ENCODE assay signal across 16 cellular contexts in the genomic region with DNA sequence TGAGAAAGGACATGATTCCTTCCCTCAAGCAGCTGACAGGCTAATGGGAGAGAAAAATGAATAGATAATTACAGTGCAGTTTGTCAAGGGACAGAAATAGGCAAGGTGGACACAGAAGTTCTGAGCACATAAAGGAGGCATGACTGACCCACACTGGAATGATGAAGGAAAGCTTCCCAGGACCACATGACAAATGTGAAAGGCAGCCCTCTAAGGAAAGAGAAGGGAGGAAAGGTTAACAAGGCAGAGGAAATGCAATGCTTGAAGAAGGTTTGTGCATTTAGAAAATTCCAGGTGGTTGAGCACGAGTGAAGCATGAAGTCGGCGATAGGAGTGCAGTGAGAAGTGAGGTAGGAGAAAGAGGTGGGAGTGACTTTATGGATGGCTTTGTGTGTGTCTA. TPM values are rescaled to one million over a fixed set of nuclear protein-coding genes. Genes with fewer than 3 reads are reported as not detected.
"Had no signal": no experiment of that assay in that cellular context is flagged by ENCODE, and none has a peak within 500 bp of the region (broad histone marks: within the 10 kb centered on the region; RNA-seq: fewer than 3 reads in every experiment).

No MANE protein-coding gene starts in this region.

- H3K27ac ChIP-seq: breast epithelium, hepatocyte, right atrium auricular region, stomach, uterus had no signal

- DNase-seq: activated CD4-positive, alpha-beta T cell treated with anti-CD3 and anti-CD28 coated beads, Interleukin-2, amount 50 U/mL, for 1 hour; activated CD8-positive, alpha-beta memory T cell treated with anti-CD3 and anti-CD28 coated beads for 24 hours; activated naive CD8-positive, alpha-beta T cell treated with anti-CD3 and anti-CD28 coated beads for 36 hours; dermis blood vessel endothelial cell; erythroblast; islet precursor cell; mesendoderm; nucleus accumbens; posterior cingulate gyrus; stomach; T-cell; T-helper 9 cell; uterus had no signal

- H3K27me3 ChIP-seq: breast epithelium, hepatocyte, right atrium auricular region, stomach, uterus had no signal

- H3K36me3 ChIP-seq: breast epithelium, right atrium auricular region, stomach, uterus had no signal

- H2AFZ ChIP-seq: hepatocyte had no signal

- H3K4me3 ChIP-seq: breast epithelium, hepatocyte, right atrium auricular region, stomach, uterus had no signal

- H3K9me3 ChIP-seq: breast epithelium, right atrium auricular region, stomach, uterus had no signal

- H3K4me1 ChIP-seq: breast epithelium had no signal

- H3K4me2 ChIP-seq: hepatocyte had no signal

RNA-seq across cellular contexts. Expression of a gene that starts 37.4 kb away (rescaled TPM):
- total RNA-seq: activated naive CD8-positive, alpha-beta T cell treated with anti-CD3 and anti-CD28 coated beads for 36 hours had no signal
